In genomic region chr5:142095651-142096330, GRCh38 we compare ENCODE assay signal across 8 cellular contexts. TPM values are rescaled to one million over a fixed set of nuclear protein-coding genes. Genes with fewer than 3 reads are reported as not detected.
DNase-seq lines count a peak whose midpoint lies in the region; ATAC-seq and FAIRE-seq lines count a peak whose summit lies in the region.

No MANE protein-coding gene starts in this region.

- no peak for FAIRE-seq in GM19239 (lab: Jason Lieb, UNC)

- intact Hi-C loops in left cardiac atrium (cut with DNase I), result no loop called here

- ATAC-seq in HG02642 (IDR thresholded peaks at IDR 0.05; ENCODE audit: poor library complexity, unreplicated experiment), result peak; percentile 60
- ATAC-seq in left cardiac atrium, result peak; percentile 74 to 76
- no peak for ATAC-seq in GM19467 (IDR thresholded peaks at IDR 0.05; ENCODE audit: unreplicated experiment)

- peak; percentile 82 for DNase-seq in activated CD8-positive, alpha-beta memory T cell treated with anti-CD3 and anti-CD28 coated beads, Interleukin-2, amount 50 U/mL, for 1 hour (ENCODE audit: extremely low read depth)
- no peak for DNase-seq in left cardiac atrium
- peak; percentile 52 for DNase-seq in stimulated activated CD8-positive, alpha-beta memory T cell treated with anti-CD3 and anti-CD28 coated beads, Interleukin-15, amount 100 ng/mL, for 1 hour (ENCODE audit: low read depth)
- DNase-seq in glomerular visceral epithelial cell (ENCODE audit: extremely low spot score), result no peak
- no peak for DNase-seq in 8988T
- DNase-seq in GM19239 (ENCODE audit: insufficient read length, low spot score), result no peak

RNA-seq across cellular contexts. Expression of gene NDFIP1, which starts 12.8 kb away (rescaled TPM):
- 10 to 100 TPM; 54.9 to 63.6 TPM for total RNA-seq in left cardiac atrium

Comparison
In these comparisons a context has a peak if more than half of its experiments do, and no peak if none do; other contexts are left out.
1. DNase-seq: peak in activated CD8-positive, alpha-beta memory T cell treated with anti-CD3 and anti-CD28 coated beads, Interleukin-2, amount 50 U/mL, for 1 hour (single experiment) and stimulated activated CD8-positive, alpha-beta memory T cell treated with anti-CD3 and anti-CD28 coated beads, Interleukin-15, amount 100 ng/mL, for 1 hour (single experiment); none in left cardiac atrium (single experiment), glomerular visceral epithelial cell (single experiment), 8988T (single experiment) and GM19239 (single experiment).